1 cellular context compared by ENCODE assay signal in genomic region chr11:95512177-95512576, GRCh38.
TF ChIP-seq lines count a peak whose summit lies in the region.

No MANE protein-coding gene starts in this region.

TF ChIP-seq in GM23338, 12 proteins besides CTCF, POLR2A, EP300 and RAD21 (continued from another document):
- TF ChIP-seq ZNF462 (CRISPR knock-in tag; IDR thresholded peaks at IDR 0.05) (no peak), JUNB (IDR thresholded peaks at IDR 0.05; ENCODE audit: unreplicated experiment) (no peak), EZH2 (IDR thresholded peaks at IDR 0.05; ENCODE audit: low read depth, unreplicated experiment) (no peak), CREB1 (CRISPR knock-in tag; IDR thresholded peaks at IDR 0.05; ENCODE audit: low read depth) (no peak), ZNF114 (CRISPR knock-in tag; IDR thresholded peaks at IDR 0.05) (no peak), ZNF331 (CRISPR knock-in tag; IDR thresholded peaks at IDR 0.05; ENCODE audit: low read depth) (no peak), ETS1 (IDR thresholded peaks at IDR 0.05) (no peak)
